ENCODE assay signal across 8 cellular contexts in genomic region chr16:89700649-89701424, GRCh38. TPM values are rescaled to one million over a fixed set of nuclear protein-coding genes. Genes with fewer than 3 reads are reported as not detected.
DNase-seq lines count a peak whose midpoint lies in the region; ATAC-seq and TF ChIP-seq lines count a peak whose summit lies in the region.

No MANE protein-coding gene starts in this region.

- no peak overlapping the region for H2AK5ac ChIP-seq in mesendoderm (ENCODE audit: low read length)

- H3K4me2 ChIP-seq in mesendoderm (ENCODE audit: low read length): peak overlapping the region; percentile 88

- DNase-seq in SIG-M5 treated with dmso at 0.1 percent for 504 hours (lab: John Stamatoyannopoulos, UW; ENCODE audit: unreplicated experiment) (peak; percentile 36), SIG-M5 (lab: John Stamatoyannopoulos, UW) (no peak), M059J (ENCODE audit: low read depth) (peak; percentile 55), mesendoderm (peak; percentile 83), thoracic aorta (ENCODE audit: low spot score) (no peak)
- peak; percentile 72 for DNase-seq in activated CD4-positive, alpha-beta T cell treated with anti-CD3 and anti-CD28 coated beads for 48 hours
- DNase-seq in effector CD4-positive, alpha-beta T cell: peak; percentile 47

- H2BK15ac ChIP-seq in mesendoderm (replicated peaks; ENCODE audit: low read depth): no peak overlapping the region

- H3K27ac ChIP-seq in mesendoderm (ENCODE audit: low read depth, low read length) (peak overlapping the region; percentile 55), thoracic aorta (peak overlapping the region; percentile 69 to 74)

- no peaks in the 10 kb centered on the region for H3K27me3 ChIP-seq in mesendoderm (ENCODE audit: insufficient read depth, low read length, poor library complexity)
- H3K27me3 ChIP-seq in thoracic aorta (replicated peaks; ENCODE audit: insufficient read depth): no peaks in the 10 kb centered on the region

- H3K9ac ChIP-seq in mesendoderm (ENCODE audit: low read length): peak overlapping the region; percentile 80

- H4K5ac ChIP-seq in mesendoderm (ENCODE audit: low read length): no peak overlapping the region

- ATAC-seq in thoracic aorta (ENCODE audit: insufficient number of reproducible peaks, low FRiP score, low read depth): no peak
- no peak for ATAC-seq in GM19351 (IDR thresholded peaks at IDR 0.05; ENCODE audit: unreplicated experiment)

- H3K4me1 ChIP-seq in mesendoderm (ENCODE audit: control insufficient read depth, low read depth, low read length) (peaks cover 7% of the 10 kb centered on the region), thoracic aorta (ENCODE audit: control insufficient read depth in 1 of 2, low read depth in 2 of 2) (peaks cover 9 to 20% of the 10 kb centered on the region in 2 donors)

- no peak for TF ChIP-seq CTCF in thoracic aorta (IDR thresholded peaks at IDR 0.05)

- no CpG with 5 or more reads among the region's 78 CpGs for WGBS in mesendoderm (ENCODE audit: extremely low coverage, insufficient coverage, low lambda C conversion rate)

- H4K8ac ChIP-seq in mesendoderm (ENCODE audit: low read depth, low read length): no peak overlapping the region

- H2BK120ac ChIP-seq in mesendoderm (ENCODE audit: low read depth, low read length): no peak overlapping the region

- peaks cover 2% of the 10 kb centered on the region for H3K36me3 ChIP-seq in mesendoderm (ENCODE audit: control insufficient read depth, insufficient read depth, low read length)
- H3K36me3 ChIP-seq in thoracic aorta: no peaks in the 10 kb centered on the region

- no peaks in the 10 kb centered on the region for H3K79me2 ChIP-seq in mesendoderm (ENCODE audit: control insufficient read depth, insufficient read depth, low read length)

- H3K56ac ChIP-seq in mesendoderm (ENCODE audit: low read length): peak overlapping the region; percentile 90

- H3K9me3 ChIP-seq in thoracic aorta: no peaks in the 10 kb centered on the region

- H3K4me3 ChIP-seq in mesendoderm (ENCODE audit: low read length) (peak overlapping the region; percentile 74), thoracic aorta (peak overlapping the region; percentile 86)

- no peak overlapping the region for H3K4ac ChIP-seq in mesendoderm (ENCODE audit: low read depth, low read length)

- H3K18ac ChIP-seq in mesendoderm (ENCODE audit: low read length): no peak overlapping the region

- H3K23ac ChIP-seq in mesendoderm (ENCODE audit: low read length): peak overlapping the region; percentile 80

- no peaks in the 10 kb centered on the region for H3K79me1 ChIP-seq in mesendoderm (ENCODE audit: low read length)

- no peak overlapping the region for H2BK5ac ChIP-seq in mesendoderm (ENCODE audit: low read length)

RNA-seq across cellular contexts. Expression of gene SPATA2L, which starts 0.7 kb away (rescaled TPM):
- total RNA-seq in M059J (2014; rRNA removed; shearing (Covaris generic)): 5.5 and 10.9 TPM in 2 replicates
- polyA plus RNA-seq in mesendoderm (2013, experiment 1 of 2): 4.6 TPM
- polyA plus RNA-seq in mesendoderm (2013, experiment 2 of 2): 4.8 TPM
- total RNA-seq in thoracic aorta: 10 to 100 TPM; 19.0 to 24.1 TPM

RNA-seq across cellular contexts. Expression of gene CDK10, which starts 14.3 kb away (rescaled TPM):
- 11.6 and 19.6 TPM in 2 replicates for total RNA-seq in M059J (2014; rRNA removed; shearing (Covaris generic))
- polyA plus RNA-seq in mesendoderm (2013, experiment 1 of 2): 30.2 TPM
- polyA plus RNA-seq in mesendoderm (2013, experiment 2 of 2): 31.3 TPM
- total RNA-seq in thoracic aorta: 10 to 100 TPM; 20.3 to 35.2 TPM

RNA-seq across cellular contexts. Expression of gene VPS9D1, which starts 19.9 kb away (rescaled TPM):
- 6.6 and 7.0 TPM in 2 replicates for total RNA-seq in M059J (2014; rRNA removed; shearing (Covaris generic))
- 0.91 TPM for polyA plus RNA-seq in mesendoderm (2013, experiment 1 of 2)
- 1.3 TPM for polyA plus RNA-seq in mesendoderm (2013, experiment 2 of 2)
- total RNA-seq in thoracic aorta: 10 to 100 TPM in 1 of 2 donors, 1 to 10 TPM in 1; 9.5 to 18.3 TPM

RNA-seq across cellular contexts. Expression of gene ZNF276, which starts 20.5 kb away (rescaled TPM):
- total RNA-seq in M059J (2014; rRNA removed; shearing (Covaris generic)): 3.0 and 6.9 TPM in 2 replicates
- 4.5 TPM for polyA plus RNA-seq in mesendoderm (2013, experiment 1 of 2)
- 4.5 TPM for polyA plus RNA-seq in mesendoderm (2013, experiment 2 of 2)
- 10 to 100 TPM; 25.0 to 34.1 TPM for total RNA-seq in thoracic aorta

RNA-seq across cellular contexts. Expression of gene SPATA33, which starts 43.2 kb away (rescaled TPM):
- 6.9 and 12.6 TPM in 2 replicates for total RNA-seq in M059J (2014; rRNA removed; shearing (Covaris generic))
- polyA plus RNA-seq in mesendoderm (2013, experiment 1 of 2): 16.3 TPM
- 15.7 TPM for polyA plus RNA-seq in mesendoderm (2013, experiment 2 of 2)
- total RNA-seq in thoracic aorta: 1 to 10 TPM; 3.2 to 3.9 TPM

Comparison
In these comparisons a context has a peak if more than half of its experiments do, and no peak if none do; other contexts are left out.
1. DNase-seq: peak in SIG-M5 treated with dmso at 0.1 percent for 504 hours (single experiment), M059J (single experiment), activated CD4-positive, alpha-beta T cell treated with anti-CD3 and anti-CD28 coated beads for 48 hours (single experiment), effector CD4-positive, alpha-beta T cell (single experiment) and mesendoderm (single experiment); none in SIG-M5 (single experiment) and thoracic aorta (single experiment).